19 cellular contexts compared by ENCODE assay signal in the genomic region with DNA sequence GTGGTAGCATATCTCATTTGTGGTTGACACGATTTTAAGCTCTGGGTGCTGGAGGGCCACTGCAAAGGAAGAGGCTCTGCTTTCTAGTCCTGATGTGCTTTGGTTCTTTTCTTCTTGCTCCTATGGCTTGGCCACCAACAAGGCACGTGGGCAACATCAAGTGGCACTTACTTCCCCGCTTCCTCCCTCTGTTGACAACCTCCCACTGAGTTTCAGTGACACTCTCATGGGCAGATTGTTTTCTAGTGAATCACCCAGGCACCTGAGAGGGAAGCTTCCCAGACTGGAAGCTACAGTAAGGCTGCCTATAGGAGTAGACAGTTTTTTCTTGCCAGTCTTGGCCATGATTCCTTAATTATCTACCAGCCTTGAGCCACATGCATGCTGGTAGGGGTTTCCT.
A peak's percentile ranks its signal among the peaks of the same experiment; 100 is the strongest.
DNase-seq lines count a peak whose midpoint lies in the region; ATAC-seq and FAIRE-seq lines count a peak whose summit lies in the region.
"Had no signal": no experiment of that assay in that cellular context is flagged by ENCODE, and none has a peak within 500 bp of the region (broad histone marks: within the 10 kb centered on the region; RNA-seq: fewer than 3 reads in every experiment).

No MANE protein-coding gene starts in this region.

- peak overlapping the region; percentile 38 for H3K27ac Mint-ChIP-seq in dendritic cell treated with granulocyte-macrophage colony-stimulating factor and Interleukin-4, amounts not matched to agents 40 ng/mL and 50 ng/mL, for 4 days
- H3K27ac Mint-ChIP-seq: activated CD4-positive, alpha-beta memory T cell treated with anti-CD3 and anti-CD28 coated beads, Interleukin-2, amount 10 ng/mL, durations not matched to agents 7 days and 5 days; activated naive CD8-positive, alpha-beta T cell; stimulated activated naive B cell treated with anti-CD40 and anti-IgM and Interleukin-4, amounts not matched to agents 10 μg/mL and 1 μg/mL and 100 μg/mL, for 72 hours had no signal

- no peak overlapping the region for H3K4me3 Mint-ChIP-seq in dendritic cell treated with granulocyte-macrophage colony-stimulating factor and Interleukin-4, amounts not matched to agents 40 ng/mL and 50 ng/mL, for 4 days
- H3K4me3 Mint-ChIP-seq: activated CD4-positive, alpha-beta memory T cell treated with anti-CD3 and anti-CD28 coated beads, Interleukin-2, amount 10 ng/mL, durations not matched to agents 7 days and 5 days; activated naive CD8-positive, alpha-beta T cell; nephron progenitor cell; stimulated activated naive B cell treated with anti-CD40 and anti-IgM and Interleukin-4, amounts not matched to agents 10 μg/mL and 1 μg/mL and 100 μg/mL, for 72 hours had no signal

- H3K9me3 Mint-ChIP-seq in dendritic cell treated with granulocyte-macrophage colony-stimulating factor and Interleukin-4, amounts not matched to agents 40 ng/mL and 50 ng/mL, for 4 days: no peaks in the 10 kb centered on the region
- H3K9me3 Mint-ChIP-seq: nephron progenitor cell had no signal

- intact Hi-C loops in dendritic cell treated with granulocyte-macrophage colony-stimulating factor and Interleukin-4, amounts not matched to agents 40 ng/mL and 50 ng/mL, for 4 days (cut with micrococcal nuclease): no loop called here

- no peak for ATAC-seq in HG02571 (IDR thresholded peaks at IDR 0.05; ENCODE audit: unreplicated experiment)
- ATAC-seq: stimulated activated naive B cell treated with anti-CD40 and anti-IgM and Interleukin-4, amounts not matched to agents 10 μg/mL and 1 μg/mL and 100 μg/mL, for 72 hours had no signal

- no peak for FAIRE-seq in GM19239 (lab: Jason Lieb, UNC)
- FAIRE-seq: A549 had no signal

- peaks cover 83% of the 10 kb centered on the region for H3K36me3 Mint-ChIP-seq in dendritic cell treated with granulocyte-macrophage colony-stimulating factor and Interleukin-4, amounts not matched to agents 40 ng/mL and 50 ng/mL, for 4 days (ENCODE audit: low read depth)

- DNase-seq in NCI-H748 (lab: John Stamatoyannopoulos, UW; ENCODE audit: unreplicated experiment): peak; percentile 12
- no peak for DNase-seq in NCI-H748 treated with DMSO at 0.1 percent for 48 hours (lab: John Stamatoyannopoulos, UW)
- peak; percentile 36 for DNase-seq in M059J (ENCODE audit: low read depth)
- peak; percentile 41 for DNase-seq in renal cortical epithelial cell (ENCODE audit: low read depth)
- DNase-seq in GM19239 (ENCODE audit: insufficient read length, low spot score): no peak
- no peak for DNase-seq in COR-L47 (lab: John Stamatoyannopoulos, UW)
- DNase-seq: activated CD4-positive, alpha-beta memory T cell treated with anti-CD3 and anti-CD28 coated beads, Interleukin-2, amount 10 ng/mL, durations not matched to agents 7 days and 5 days; brain microvascular endothelial cell; C1 segment of cervical spinal cord; HCEC 1CT; nephron progenitor cell; NK-92 treated with Interleukin-12 subunit alpha and Interleukin-12 subunit beta, amount 100 ng/mL, for 24 hours; stimulated activated naive B cell treated with anti-CD40 and anti-IgM and Interleukin-4, amounts not matched to agents 10 μg/mL and 1 μg/mL and 100 μg/mL, for 72 hours; T-helper 1 cell; tibial artery had no signal

- no peaks in the 10 kb centered on the region for H3K4me1 Mint-ChIP-seq in dendritic cell treated with granulocyte-macrophage colony-stimulating factor and Interleukin-4, amounts not matched to agents 40 ng/mL and 50 ng/mL, for 4 days (ENCODE audit: low read depth)
- H3K4me1 Mint-ChIP-seq: activated CD4-positive, alpha-beta memory T cell treated with anti-CD3 and anti-CD28 coated beads, Interleukin-2, amount 10 ng/mL, durations not matched to agents 7 days and 5 days; nephron progenitor cell; stimulated activated naive B cell treated with anti-CD40 and anti-IgM and Interleukin-4, amounts not matched to agents 10 μg/mL and 1 μg/mL and 100 μg/mL, for 72 hours had no signal

- no peaks in the 10 kb centered on the region for H3K27me3 Mint-ChIP-seq in dendritic cell treated with granulocyte-macrophage colony-stimulating factor and Interleukin-4, amounts not matched to agents 40 ng/mL and 50 ng/mL, for 4 days
- H3K27me3 Mint-ChIP-seq: activated CD4-positive, alpha-beta memory T cell treated with anti-CD3 and anti-CD28 coated beads, Interleukin-2, amount 10 ng/mL, durations not matched to agents 7 days and 5 days; activated naive CD8-positive, alpha-beta T cell; stimulated activated naive B cell treated with anti-CD40 and anti-IgM and Interleukin-4, amounts not matched to agents 10 μg/mL and 1 μg/mL and 100 μg/mL, for 72 hours had no signal

Comparison
In these comparisons a context has a peak if more than half of its experiments do, and no peak if none do; other contexts are left out.
1. DNase-seq: peak in NCI-H748 (single experiment), M059J (single experiment) and renal cortical epithelial cell (single experiment); none in NCI-H748 treated with DMSO at 0.1 percent for 48 hours (single experiment), GM19239 (single experiment) and COR-L47 (single experiment).